21 cellular contexts compared by ENCODE assay signal in genomic region chr12:27672654-27673053, GRCh38. TPM values are rescaled to one million over a fixed set of nuclear protein-coding genes. Genes with fewer than 3 reads are reported as not detected.
DNase-seq lines count a peak whose midpoint lies in the region; ATAC-seq, FAIRE-seq and TF ChIP-seq lines count a peak whose summit lies in the region.
"Had no signal": no experiment of that assay in that cellular context is flagged by ENCODE, and none has a peak within 500 bp of the region (broad histone marks: within the 10 kb centered on the region; RNA-seq: fewer than 3 reads in every experiment).

No MANE protein-coding gene starts in this region.

- intact Hi-C loops in esophagus muscularis mucosa (cut with DNase I) = no loop called here
- intact Hi-C loops in psoas muscle (cut with DNase I) = no loop called here

- DNase-seq in GM19239 (ENCODE audit: insufficient read length, low spot score) = no peak
- no peak for DNase-seq in esophagus muscularis mucosa (ENCODE audit: extremely low spot score)
- no peak for DNase-seq in psoas muscle
- DNase-seq in thoracic aorta (ENCODE audit: low spot score) = no peak
- DNase-seq in OCI-M1 (lab: John Stamatoyannopoulos, UW) = no peak
- no peak for DNase-seq in NCI-H187 treated with DMSO at 0.1 percent for 48 hours (lab: John Stamatoyannopoulos, UW)
- DNase-seq in NK-92 (lab: John Stamatoyannopoulos, UW; ENCODE audit: unreplicated experiment) = no peak
- DNase-seq: ACHN, DMS79 treated with DMSO at 0.1 percent for 48 hours, H7, HFFc6, MV-4-11, NCI-H1694 treated with DMSO at 0.1 percent for 48 hours, NCI-H345, NCI-H524 treated with DMSO at 0.1 percent for 48 hours, SHP77 had no signal

- H3K4me3 ChIP-seq in esophagus muscularis mucosa = no peak overlapping the region
- H3K4me3 ChIP-seq in psoas muscle = peak overlapping the region; percentile 5
- peak overlapping the region; percentile 43 for H3K4me3 ChIP-seq in thoracic aorta
- H3K4me3 ChIP-seq: SK-N-MC had no signal

- TF ChIP-seq EP300 in esophagus muscularis mucosa (IDR thresholded peaks at IDR 0.05) = no peak

- 61% methylated on average over 1 of the region's 1 CpG for WGBS in esophagus muscularis mucosa
- WGBS in psoas muscle, 3 donors = 37 to 59% (median 42%) methylated on average over 1 of the region's 1 CpG

- peaks cover 16 to 74% (median 29%) of the 10 kb centered on the region in 4 donors for H3K36me3 ChIP-seq in esophagus muscularis mucosa
- H3K36me3 ChIP-seq in psoas muscle (ENCODE audit: insufficient read depth in 1 of 2, low read depth in 1 of 2) = peaks cover 12 to 46% of the 10 kb centered on the region in 2 donors
- H3K36me3 ChIP-seq in thoracic aorta = peaks cover 14% of the 10 kb centered on the region

- H3K9me3 ChIP-seq in esophagus muscularis mucosa (no peaks in the 10 kb centered on the region), psoas muscle (no peaks in the 10 kb centered on the region), thoracic aorta (no peaks in the 10 kb centered on the region)

- ATAC-seq in psoas muscle = no peak
- peak; percentile 70 for ATAC-seq in thoracic aorta (ENCODE audit: insufficient number of reproducible peaks, low FRiP score, low read depth)
- ATAC-seq: Panc1 had no signal

- H3K27ac ChIP-seq in esophagus muscularis mucosa (replicated peaks in 1 of 4) (peak overlapping the region; percentile 24 to 40 (median 32)), psoas muscle (no peak overlapping the region), thoracic aorta (peak overlapping the region; percentile 73 to 82)
- H3K27ac ChIP-seq: HL-60, KMS-11, SK-N-MC had no signal

- TF ChIP-seq CTCF in esophagus muscularis mucosa (IDR thresholded peaks at IDR 0.05) = no peak
- TF ChIP-seq CTCF in psoas muscle (IDR thresholded peaks at IDR 0.05) = no peak
- no peak for TF ChIP-seq CTCF in thoracic aorta (IDR thresholded peaks at IDR 0.05)

- FAIRE-seq in GM19239 (lab: Jason Lieb, UNC) = peak; percentile 58

- H3K4me1 ChIP-seq in esophagus muscularis mucosa = peaks cover 16 to 24% (median 20%) of the 10 kb centered on the region in 4 donors
- peaks cover 15% of the 10 kb centered on the region for H3K4me1 ChIP-seq in psoas muscle
- peaks cover 13 to 51% of the 10 kb centered on the region in 2 donors for H3K4me1 ChIP-seq in thoracic aorta (ENCODE audit: control insufficient read depth in 1 of 2, low read depth in 2 of 2)

- no peak for TF ChIP-seq POLR2A in esophagus muscularis mucosa (IDR thresholded peaks at IDR 0.05; ENCODE audit: low read depth)

- H3K27me3 ChIP-seq in esophagus muscularis mucosa = no peaks in the 10 kb centered on the region
- no peaks in the 10 kb centered on the region for H3K27me3 ChIP-seq in psoas muscle (ENCODE audit: insufficient read depth in 3 of 3, low read length in 2 of 3)
- no peaks in the 10 kb centered on the region for H3K27me3 ChIP-seq in thoracic aorta (replicated peaks; ENCODE audit: insufficient read depth)

RNA-seq across cellular contexts. Expression of gene REP15, which starts 23.6 kb away (rescaled TPM):
- total RNA-seq in esophagus muscularis mucosa = 1 to 10 TPM; 1.2 to 2.5 (median 1.3) TPM
- 1 to 10 TPM in 1 of 4 donors, under 1 TPM in 3; 0.39 to 2.7 (median 0.72) TPM for total RNA-seq in psoas muscle
- 1 to 10 TPM in 1 of 3 donors, under 1 TPM in 2; 0.39 to 1.1 (median 0.73) TPM for polyA plus RNA-seq in psoas muscle
- total RNA-seq in thoracic aorta = 1 to 10 TPM; 5.6 to 8.3 TPM
- polyA plus RNA-seq: CD14-positive monocyte had no signal

RNA-seq across cellular contexts. Expression of gene MRPS35, which starts 38.0 kb away (rescaled TPM):
- total RNA-seq in esophagus muscularis mucosa (10 to 100 TPM; 34.5 to 39.5 (median 37.6) TPM), psoas muscle (10 to 100 TPM; 48.8 to 79.9 (median 58.3) TPM), thoracic aorta (10 to 100 TPM; 32.7 to 55.9 TPM)
- polyA plus RNA-seq in psoas muscle = 100 to 1,000 TPM in 2 of 3 donors, 10 to 100 TPM in 1; 60.1 to 129 (median 105) TPM

Comparison
In these comparisons a context has a peak if more than half of its experiments do, and no peak if none do; other contexts are left out.
1. H3K4me3 ChIP-seq: peak in psoas muscle (single experiment) and thoracic aorta (single experiment); none in esophagus muscularis mucosa (0 of 4).